In genomic region chr11:96169250-96169649, GRCh38 we compare ENCODE assay signal across 11 cellular contexts.
A peak's percentile ranks its signal among the peaks of the same experiment; 100 is the strongest.
DNase-seq lines count a peak whose midpoint lies in the region; FAIRE-seq and TF ChIP-seq lines count a peak whose summit lies in the region.
"Had no signal": no experiment of that assay in that cellular context is flagged by ENCODE, and none has a peak within 500 bp of the region (broad histone marks: within the 10 kb centered on the region; RNA-seq: fewer than 3 reads in every experiment).

No MANE protein-coding gene starts in this region.

- no peak for FAIRE-seq in keratinocyte (lab: Jason Lieb, UNC)

- H3K4me3 ChIP-seq in keratinocyte (ENCODE audit: control insufficient read depth in 2 of 3, extremely low read depth in 1 of 3, insufficient read depth in 2 of 3, low read depth in 1 of 3, low read length in 3 of 3) (no peak overlapping the region), smooth muscle cell (no peak overlapping the region), ovary (no peak overlapping the region)

- 69% methylated on average over 3 of the region's 3 CpGs for WGBS in smooth muscle cell (ENCODE audit: low lambda C conversion rate)
- 76 to 87% (median 83%) methylated on average over 3 of the region's 3 CpGs for WGBS in ovary, 3 donors

- DNase-seq in HFFc6 (no peak), keratinocyte (ENCODE audit: low read depth, low spot score) (no peak), smooth muscle cell (lab: John Stamatoyannopoulos, UW; ENCODE audit: unreplicated experiment) (no peak), NCI-H510A treated with DMSO at 0.1 percent for 48 hours (lab: John Stamatoyannopoulos, UW) (no peak), DMS53 (lab: John Stamatoyannopoulos, UW) (no peak), ovary (no peak), activated gamma-delta T cell treated with Interleukin-2 at 50 U/mL for 16 hours (no peak)
- no peak for DNase-seq in activated naive CD8-positive, alpha-beta T cell treated with anti-CD3 and anti-CD28 coated beads for 36 hours
- DNase-seq: DMS79 treated with DMSO at 0.1 percent for 48 hours; NCI-H1105 treated with DMSO at 0.1 percent for 48 hours; stimulated activated CD4-positive, alpha-beta T cell treated with anti-CD3 and anti-CD28 coated beads, Interleukin-2, amount 100 ng/mL, for 24 hours had no signal

- peak overlapping the region; percentile 96 for H3K27ac Mint-ChIP-seq in HFFc6
- H3K27ac Mint-ChIP-seq in activated naive CD8-positive, alpha-beta T cell treated with anti-CD3 and anti-CD28 coated beads for 36 hours, result peak overlapping the region; percentile 70

- peaks cover 89% of the 10 kb centered on the region for H3K4me1 Mint-ChIP-seq in HFFc6 (ENCODE audit: low read depth)
- H3K4me1 Mint-ChIP-seq in activated naive CD8-positive, alpha-beta T cell treated with anti-CD3 and anti-CD28 coated beads for 36 hours, result peaks cover 80% of the 10 kb centered on the region

- no peak for TF ChIP-seq POLR2A in ovary (IDR thresholded peaks at IDR 0.05)

- H4K20me1 ChIP-seq in keratinocyte (ENCODE audit: control insufficient read depth, extremely low read depth, insufficient read depth, low read length) (no peaks in the 10 kb centered on the region), smooth muscle cell (ENCODE audit: low read depth) (no peaks in the 10 kb centered on the region)

- H3K36me3 Mint-ChIP-seq in HFFc6 (ENCODE audit: low read depth), result peaks cover 34% of the 10 kb centered on the region
- H3K36me3 Mint-ChIP-seq in activated naive CD8-positive, alpha-beta T cell treated with anti-CD3 and anti-CD28 coated beads for 36 hours, result peaks cover 35% of the 10 kb centered on the region

- no peaks in the 10 kb centered on the region for H3K9me1 ChIP-seq in keratinocyte (ENCODE audit: control insufficient read depth, extremely low read depth, insufficient read depth, low read length)

- dilution Hi-C loops in keratinocyte (cut with MboI; ENCODE audit: extremely low pct_ligation_motif_present, low sequenced_read_pairs), result no loop called here

- no peak for TF ChIP-seq EP300 in ovary (IDR thresholded peaks at IDR 0.05)

- intact Hi-C loops in ovary (cut with DNase I), result no loop called here

- H3K27ac ChIP-seq in keratinocyte (ENCODE audit: control insufficient read depth, insufficient read depth, low read length) (no peak overlapping the region), smooth muscle cell (ENCODE audit: low read depth) (peak overlapping the region; percentile 96), ovary (no peak overlapping the region)

- peak overlapping the region; percentile 76 for H3K4me3 Mint-ChIP-seq in HFFc6
- no peak overlapping the region for H3K4me3 Mint-ChIP-seq in activated naive CD8-positive, alpha-beta T cell treated with anti-CD3 and anti-CD28 coated beads for 36 hours

- H3K9ac ChIP-seq in keratinocyte (ENCODE audit: control insufficient read depth, extremely low read depth, insufficient read depth, low read length) (no peak overlapping the region), smooth muscle cell (ENCODE audit: low read depth) (peak overlapping the region; percentile 61)

- H3K4me2 ChIP-seq in keratinocyte (ENCODE audit: control insufficient read depth, extremely low read depth, insufficient read depth, low read depth, low read length) (peak overlapping the region; percentile 7), smooth muscle cell (peak overlapping the region; percentile 77)

- H2AFZ ChIP-seq in keratinocyte (ENCODE audit: control insufficient read depth, low read length) (no peak overlapping the region), smooth muscle cell (ENCODE audit: low read depth) (no peak overlapping the region)

- H3K79me2 ChIP-seq in keratinocyte (ENCODE audit: control insufficient read depth, insufficient read depth, low read length) (no peaks in the 10 kb centered on the region), smooth muscle cell (ENCODE audit: low read depth) (peaks cover 73% of the 10 kb centered on the region)

- H3K4me1 ChIP-seq in keratinocyte (ENCODE audit: control insufficient read depth, extremely low read depth, insufficient read depth, low read length) (peaks cover 11% of the 10 kb centered on the region), smooth muscle cell (ENCODE audit: low read depth) (peaks cover 33% of the 10 kb centered on the region), ovary (ENCODE audit: insufficient read depth) (peaks cover 7% of the 10 kb centered on the region)

- peaks cover 30% of the 10 kb centered on the region for H3F3A ChIP-seq in smooth muscle cell (ENCODE audit: low read depth)

- H3K36me3 ChIP-seq in keratinocyte (ENCODE audit: control insufficient read depth in 2 of 2, extremely low read depth in 1 of 2, insufficient read depth in 2 of 2, low read length in 2 of 2), result peaks cover 0 to 1% of the 10 kb centered on the region in 2 experiments
- no peaks in the 10 kb centered on the region for H3K36me3 ChIP-seq in smooth muscle cell (ENCODE audit: low read depth)
- no peaks in the 10 kb centered on the region for H3K36me3 ChIP-seq in ovary

- TF ChIP-seq CTCF in HFFc6 (IDR thresholded peaks at IDR 0.05) (no peak), keratinocyte (optimal IDR thresholded peaks at IDR 0.05 in 1 of 3, IDR thresholded peaks at IDR 0.05 in 1 of 3, conservative IDR thresholded peaks at IDR 0.05 in 1 of 3; ENCODE audit: extremely low read depth in 1 of 3, insufficient read depth in 2 of 3, low read length in 3 of 3) (no peak), smooth muscle cell (IDR thresholded peaks at IDR 0.05; ENCODE audit: borderline replicate concordance, insufficient read depth, poor library complexity, severe bottlenecking) (no peak), ovary (IDR thresholded peaks at IDR 0.05) (no peak)

- no peaks in the 10 kb centered on the region for H3K27me3 ChIP-seq in keratinocyte (ENCODE audit: control insufficient read depth, extremely low read depth, insufficient read depth, low read length)
- H3K27me3 ChIP-seq in smooth muscle cell (ENCODE audit: low read depth), result no peaks in the 10 kb centered on the region
- no peaks in the 10 kb centered on the region for H3K27me3 ChIP-seq in ovary

- no peaks in the 10 kb centered on the region for H3K9me3 Mint-ChIP-seq in HFFc6
- peaks cover 2% of the 10 kb centered on the region for H3K9me3 Mint-ChIP-seq in activated naive CD8-positive, alpha-beta T cell treated with anti-CD3 and anti-CD28 coated beads for 36 hours

- H3K27me3 Mint-ChIP-seq in HFFc6 (ENCODE audit: insufficient read depth), result peaks cover 4% of the 10 kb centered on the region
- no peaks in the 10 kb centered on the region for H3K27me3 Mint-ChIP-seq in activated naive CD8-positive, alpha-beta T cell treated with anti-CD3 and anti-CD28 coated beads for 36 hours

- H3K9me3 ChIP-seq in keratinocyte (ENCODE audit: control insufficient read depth, low read depth, low read length) (no peaks in the 10 kb centered on the region), smooth muscle cell (replicated peaks; ENCODE audit: low read depth) (no peaks in the 10 kb centered on the region), ovary (no peaks in the 10 kb centered on the region)
